8 cellular contexts compared by ENCODE assay signal in genomic region chr17:81509687-81510523, GRCh38. TPM values are rescaled to one million over a fixed set of nuclear protein-coding genes. Genes with fewer than 3 reads are reported as not detected.
A peak's percentile ranks its signal among the peaks of the same experiment; 100 is the strongest.
DNase-seq lines count a peak whose midpoint lies in the region; ATAC-seq and TF ChIP-seq lines count a peak whose summit lies in the region.

No MANE protein-coding gene starts in this region.

- peak overlapping the region; percentile 73 to 99 (median 94) for H3K4me3 ChIP-seq in heart right ventricle
- peak overlapping the region; percentile 68 to 96 (median 86) for H3K4me3 ChIP-seq in skin epidermis

- H3K4me1 ChIP-seq in heart right ventricle, result peaks cover 0 to 38% (median 24%) of the 10 kb centered on the region in 9 donors

- H3K27me3 ChIP-seq in heart right ventricle, result no peaks in the 10 kb centered on the region

- WGBS in heart right ventricle, 2 donors, result 3 to 15% methylated on average over 19 of the region's 19 CpGs

- intact Hi-C loops in heart right ventricle (cut with DNase I), result no loop called here
- intact Hi-C loops in Right ventricle myocardium inferior (cut with DNase I), result loop anchor here (5.0 kb wide), 1 partner anchor 92 kb away; no protein-coding TSS in a partner anchor
- intact Hi-C loops in left ventricle myocardium superior (cut with micrococcal nuclease), result no loop called here

- TF ChIP-seq CTCF in heart right ventricle (IDR thresholded peaks at IDR 0.05), result no peak

- H3K36me3 ChIP-seq in heart right ventricle, result peaks cover 8 to 47% (median 34%) of the 10 kb centered on the region in 9 donors

- DNase-seq in heart right ventricle, result no peak
- no peak for DNase-seq in Right ventricle myocardium inferior (ENCODE audit: missing footprints)
- peak; percentile 45 for DNase-seq in activated T-cell treated with anti-CD3 and anti-CD28 coated beads, Interleukin-2, amount 50 U/mL, for 1 hour
- peak; percentile 19 for DNase-seq in left ventricle myocardium superior
- DNase-seq in NCI-H2081 (lab: John Stamatoyannopoulos, UW), result no peak
- no peak for DNase-seq in AG08395 (ENCODE audit: low spot score)

- H3K27ac ChIP-seq in heart right ventricle (peak overlapping the region in 9 of 10 donors; percentile 98 to 100 (median 100)), skin epidermis (peak overlapping the region in 18 of 21 experiments; percentile 21 to 100 (median 96))

- H3K9me3 ChIP-seq in heart right ventricle, result peaks cover 0 to 5% (median 0%) of the 10 kb centered on the region in 11 donors

- ATAC-seq in heart right ventricle (no peak), Right ventricle myocardium inferior (no peak), left ventricle myocardium superior (no peak), HG02840 (IDR thresholded peaks at IDR 0.05; ENCODE audit: low FRiP score, unreplicated experiment) (no peak)

RNA-seq across cellular contexts. Expression of gene ACTG1, which starts 2.7 kb away (rescaled TPM):
- total RNA-seq in heart right ventricle (100 to 1,000 TPM; 298 to 959 (median 345) TPM), Right ventricle myocardium inferior (468 TPM), left ventricle myocardium superior (357 TPM)
- 1,000 to 10,000 TPM in 1 of 2 donors, 100 to 1,000 TPM in 1; 290 to 1,180 TPM for polyA plus RNA-seq in heart right ventricle

RNA-seq across cellular contexts. Expression of gene FSCN2, which starts 18.3 kb away (rescaled TPM):
- total RNA-seq in heart right ventricle (1 to 10 TPM in 1 of 10 donors, under 1 TPM in 7, not detected in 2; 0.28 to 1.3 (median 0.45) TPM), Right ventricle myocardium inferior (0.19 TPM), left ventricle myocardium superior (0.50 TPM)
- polyA plus RNA-seq in heart right ventricle, result under 1 TPM; 0.14 to 0.95 TPM

RNA-seq across cellular contexts. Expression of gene FAAP100, which starts 42.2 kb away (rescaled TPM):
- total RNA-seq in heart right ventricle (10 to 100 TPM in 8 of 10 donors, 1 to 10 TPM in 2; 8.7 to 17.2 (median 10.7) TPM), Right ventricle myocardium inferior (14.8 TPM), left ventricle myocardium superior (15.4 TPM)
- 10 to 100 TPM; 16.5 to 30.6 TPM for polyA plus RNA-seq in heart right ventricle

Comparison
In these comparisons a context has a peak if more than half of its experiments do, and no peak if none do; other contexts are left out.
1. DNase-seq: peak in activated T-cell treated with anti-CD3 and anti-CD28 coated beads, Interleukin-2, amount 50 U/mL, for 1 hour (single experiment) and left ventricle myocardium superior (single experiment); none in heart right ventricle (0 of 2), Right ventricle myocardium inferior (single experiment), NCI-H2081 (0 of 2) and AG08395 (single experiment).